In genomic region chr2:201546576-201546975, GRCh38 we compare ENCODE assay signal across 17 cellular contexts.
DNase-seq lines count a peak whose midpoint lies in the region; ATAC-seq and TF ChIP-seq lines count a peak whose summit lies in the region.
"Had no signal": no experiment of that assay in that cellular context is flagged by ENCODE, and none has a peak within 500 bp of the region (broad histone marks: within the 10 kb centered on the region; RNA-seq: fewer than 3 reads in every experiment).

No MANE protein-coding gene starts in this region.

- no peak overlapping the region for H2BK15ac ChIP-seq in H9 (ENCODE audit: low read depth, low read length)

- H3K4me3 ChIP-seq in AG09309 (ENCODE audit: control insufficient read depth, low read depth, low read length) = no peak overlapping the region
- H3K4me3 ChIP-seq in astrocyte of the spinal cord (ENCODE audit: low read depth, low read length) = no peak overlapping the region
- H3K4me3 ChIP-seq: A549, thyroid gland had no signal

- H2BK5ac ChIP-seq in H9 (ENCODE audit: insufficient read length, low read length) = no peak overlapping the region

- no peak overlapping the region for H3K4me2 ChIP-seq in H9 (ENCODE audit: insufficient read depth, insufficient read length, low read length)
- H3K4me2 ChIP-seq: A549 had no signal

- H4K20me1 ChIP-seq in H9 (ENCODE audit: control insufficient read depth, insufficient read depth, insufficient read length) = no peaks in the 10 kb centered on the region

- H4K8ac ChIP-seq in H9 (replicated peaks; ENCODE audit: insufficient read length, low read depth, low read length) = no peak overlapping the region

- H3K27ac ChIP-seq in H9 (ENCODE audit: insufficient read length, low read depth, low read length) = no peak overlapping the region
- H3K27ac ChIP-seq: A549, thyroid gland had no signal

- H2AFZ ChIP-seq in H9 (ENCODE audit: low read length) = no peak overlapping the region

- H3K27me3 Mint-ChIP-seq in H9 (ENCODE audit: low read depth) = no peaks in the 10 kb centered on the region

- no peak overlapping the region for H3K27ac Mint-ChIP-seq in H9

- no peaks in the 10 kb centered on the region for H3K79me2 ChIP-seq in H9 (ENCODE audit: insufficient read depth, low read length)

- no CpG with 5 or more reads among the region's 3 CpGs for WGBS in H9 (ENCODE audit: extremely low coverage, insufficient read length, low lambda C conversion rate)

- DNase-seq in AG09309 (ENCODE audit: low read depth) (peak; percentile 42), HT1080 (ENCODE audit: low read depth) (peak; percentile 36), astrocyte of the spinal cord (ENCODE audit: low read depth, low spot score) (peak; percentile 20), left kidney (ENCODE audit: low read depth, low spot score) (peak; percentile 21), NCI-H2107 treated with DMSO at 0.1 percent for 48 hours (lab: John Stamatoyannopoulos, UW; ENCODE audit: unreplicated experiment) (no peak), H9 (no peak), omental fat pad (ENCODE audit: low spot score) (no peak)
- no peak for DNase-seq in stimulated activated CD4-positive, alpha-beta T cell treated with anti-CD3 and anti-CD28 coated beads, Interleukin-2, amount 100 ng/mL, for 48 hours
- DNase-seq: amniotic stem cell; effector memory CD4-positive, alpha-beta T cell; foreskin melanocyte; H7; NCI-H1048; NCI-H524 treated with DMSO at 0.1 percent for 48 hours; stimulated activated CD4-positive, alpha-beta T cell treated with anti-CD3 and anti-CD28 coated beads, Interleukin-12 subunit alpha, Interleukin-12 subunit beta, amount 100 ng/mL, for 4 hours; thyroid gland had no signal

- H3K18ac ChIP-seq in H9 (ENCODE audit: insufficient read length, low read depth, low read length) = no peak overlapping the region

- H2BK12ac ChIP-seq in H9 (ENCODE audit: insufficient read length, low read depth, low read length) = no peak overlapping the region

- ATAC-seq in omental fat pad (ENCODE audit: low FRiP score) = no peak
- ATAC-seq: A549 had no signal

- H2BK120ac ChIP-seq in H9 (ENCODE audit: low read depth, low read length, poor library complexity, severe bottlenecking) = no peak overlapping the region

- no peaks in the 10 kb centered on the region for H3K36me3 Mint-ChIP-seq in H9 (ENCODE audit: insufficient read depth in 1 of 3, low read depth in 3 of 3)

- no peak overlapping the region for H4K5ac ChIP-seq in H9 (ENCODE audit: insufficient read length, low read depth, low read length)

- H3K79me1 ChIP-seq in H9 (ENCODE audit: insufficient read depth, low read depth, low read length, poor library complexity, severe bottlenecking) = no peaks in the 10 kb centered on the region

- no peak for TF ChIP-seq CTCF in AG09309 (IDR thresholded peaks at IDR 0.05; ENCODE audit: control insufficient read depth, insufficient read depth, low read depth, low read length, missing control alignments)
- TF ChIP-seq CTCF in astrocyte of the spinal cord (IDR thresholded peaks at IDR 0.05; ENCODE audit: low read depth, low read length) = no peak
- no peak for TF ChIP-seq CTCF in H9 (conservative IDR thresholded peaks at IDR 0.05)
- TF ChIP-seq CTCF in omental fat pad (IDR thresholded peaks at IDR 0.05) = no peak

- H3K14ac ChIP-seq in H9 (ENCODE audit: insufficient read depth, low read length) = no peak overlapping the region

- H2AK5ac ChIP-seq in H9 (ENCODE audit: insufficient read length, low read length) = no peak overlapping the region

- no peak overlapping the region for H3T11ph ChIP-seq in H9 (ENCODE audit: low read length)

- no peaks in the 10 kb centered on the region for H3K9me3 ChIP-seq in H9 (ENCODE audit: control insufficient read depth, low read depth, low read length)
- H3K9me3 ChIP-seq: A549, thyroid gland had no signal

- no peak overlapping the region for H3K4me3 Mint-ChIP-seq in H9

- no peaks in the 10 kb centered on the region for H3K9me3 Mint-ChIP-seq in H9

- no peak overlapping the region for H3K56ac ChIP-seq in H9 (ENCODE audit: insufficient read length, low read depth, low read length)

- no peaks in the 10 kb centered on the region for H3K27me3 ChIP-seq in H9 (ENCODE audit: insufficient read depth, low read length)
- H3K27me3 ChIP-seq: thyroid gland had no signal

- no peak overlapping the region for H2BK20ac ChIP-seq in H9 (ENCODE audit: low read depth, low read length, poor library complexity, severe bottlenecking)

- no peak overlapping the region for H4K91ac ChIP-seq in H9 (ENCODE audit: insufficient read length, low read depth, low read length)

- H3K23me2 ChIP-seq in H9 (ENCODE audit: insufficient read length, low read depth, low read length, poor library complexity, severe bottlenecking) = no peaks in the 10 kb centered on the region

- in situ Hi-C loops in astrocyte of the spinal cord (cut with HindIII; ENCODE audit: low sequenced_read_pairs) = no loop called here

- H3K4ac ChIP-seq in H9 (ENCODE audit: low read depth, low read length) = no peak overlapping the region

- no peak overlapping the region for H3K9ac ChIP-seq in H9 (ENCODE audit: extremely low read depth, insufficient read length, low read length)

- H3K4me1 Mint-ChIP-seq in H9 = no peaks in the 10 kb centered on the region

- H3K23ac ChIP-seq in H9 (ENCODE audit: insufficient read length, low read depth, low read length) = no peak overlapping the region

- no peaks in the 10 kb centered on the region for H3K4me1 ChIP-seq in H9 (ENCODE audit: insufficient read depth, low read length)
- H3K4me1 ChIP-seq: A549, thyroid gland had no signal

Comparison
In these comparisons a context has a peak if more than half of its experiments do, and no peak if none do; other contexts are left out.
1. DNase-seq: peak in AG09309 (single experiment), HT1080 (single experiment), astrocyte of the spinal cord (single experiment) and left kidney (single experiment); none in NCI-H2107 treated with DMSO at 0.1 percent for 48 hours (single experiment), stimulated activated CD4-positive, alpha-beta T cell treated with anti-CD3 and anti-CD28 coated beads, Interleukin-2, amount 100 ng/mL, for 48 hours (0 of 2), H9 (single experiment) and omental fat pad (single experiment).